In the genomic region with DNA sequence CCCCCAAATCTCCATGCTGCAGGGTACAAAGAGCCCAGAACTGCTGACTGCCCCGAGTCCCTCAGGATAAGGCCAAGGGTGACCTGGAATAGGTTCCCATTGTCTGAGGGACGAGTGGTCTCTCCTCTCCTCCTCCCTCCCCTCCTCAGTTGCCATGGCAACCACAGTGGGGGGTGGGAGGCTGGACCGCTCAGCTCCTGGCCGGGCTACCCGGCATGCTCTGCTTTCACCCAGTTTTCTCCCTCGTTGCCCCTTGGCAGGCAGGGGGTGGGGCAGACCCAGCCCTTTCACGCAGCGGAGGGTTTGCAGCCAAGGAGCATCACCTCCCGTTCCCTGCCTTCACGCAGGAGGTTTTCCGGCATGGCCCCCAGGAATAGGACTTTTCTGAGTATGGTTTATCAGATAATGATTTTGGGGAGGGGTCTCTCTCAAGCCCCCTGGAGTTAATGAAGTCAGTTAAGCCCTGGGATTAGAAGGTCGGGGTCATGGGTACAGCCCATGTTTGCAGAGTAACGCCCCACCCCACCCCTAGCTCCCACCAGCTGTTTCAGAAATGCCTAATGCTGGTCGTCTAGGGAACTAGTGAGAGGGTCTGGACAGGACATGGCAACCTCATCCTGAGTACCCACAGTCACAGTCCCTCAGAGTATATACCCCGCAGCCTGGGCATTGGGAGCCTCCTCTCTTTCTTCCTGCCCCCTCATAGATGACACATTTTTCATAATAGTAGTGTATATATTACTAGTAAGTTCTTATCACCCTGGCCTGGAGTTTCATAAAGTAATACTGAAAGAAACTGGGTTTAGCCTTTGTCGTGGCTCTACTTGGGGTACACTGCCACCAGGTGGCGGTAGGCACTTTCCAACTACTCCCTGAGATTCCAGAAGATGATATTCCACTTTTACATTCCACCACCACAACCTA, we compare ENCODE assay signal across 8 cellular contexts. TPM values are rescaled to one million over a fixed set of nuclear protein-coding genes. Genes with fewer than 3 reads are reported as not detected.
DNase-seq lines count a peak whose midpoint lies in the region; ATAC-seq and TF ChIP-seq lines count a peak whose summit lies in the region.

No MANE protein-coding gene starts in this region.

- POLR2A ChIA-PET in AG04449 (lab: Yijun Ruan, JAX) = interaction anchor here (0.8 kb wide), 1 partner anchor 28 kb away, joined by 3 read pairs; no protein-coding TSS in a partner anchor

- peaks cover 0 to 69% (median 0%) of the 10 kb centered on the region in 7 donors for H3K27me3 ChIP-seq in spleen (replicated peaks in 1 of 7)

- no peak overlapping the region for H3K27ac Mint-ChIP-seq in activated T-helper 17 cell treated with anti-CD3 and anti-CD28 coated beads, Interleukin-2, amount 50 U/mL, for 72 hours

- H3K36me3 Mint-ChIP-seq in activated T-helper 17 cell treated with anti-CD3 and anti-CD28 coated beads, Interleukin-2, amount 50 U/mL, for 72 hours (ENCODE audit: low read depth) = no peaks in the 10 kb centered on the region

- CTCF ChIA-PET in AG04449 (lab: Yijun Ruan, JAX) = interaction anchor here (0.7 to 13.3 kb wide), 24 partner anchors 10 to 291 kb away, joined by 3 to 307 read pairs (median 5); no protein-coding TSS in a partner anchor

- no peak overlapping the region for H3K27ac ChIP-seq in spleen

- H3K36me3 ChIP-seq in spleen = no peaks in the 10 kb centered on the region

- H3K4me3 Mint-ChIP-seq in activated T-helper 17 cell treated with anti-CD3 and anti-CD28 coated beads, Interleukin-2, amount 50 U/mL, for 72 hours = no peak overlapping the region

- ATAC-seq in activated T-helper 17 cell treated with anti-CD3 and anti-CD28 coated beads, Interleukin-2, amount 50 U/mL, for 72 hours (replicated peaks) = peak; percentile 97
- ATAC-seq in HG02973 (IDR thresholded peaks at IDR 0.05; ENCODE audit: unreplicated experiment) (no peak), HG02610 (IDR thresholded peaks at IDR 0.05; ENCODE audit: unreplicated experiment) (no peak)

- TF ChIP-seq CTCF in AG04449 (IDR thresholded peaks at IDR 0.05; ENCODE audit: insufficient read depth, low read length, missing control alignments) (peak; percentile 75), spleen (IDR thresholded peaks at IDR 0.05 in 8 of 11, conservative IDR thresholded peaks at IDR 0.05 in 3 of 11) (peak in 8 of 11 experiments; percentile 32 to 72 (median 56))

- H3K9me3 ChIP-seq in spleen = no peaks in the 10 kb centered on the region

- H3K4me1 Mint-ChIP-seq in activated T-helper 17 cell treated with anti-CD3 and anti-CD28 coated beads, Interleukin-2, amount 50 U/mL, for 72 hours = no peaks in the 10 kb centered on the region

- H3K4me3 ChIP-seq in AG04449 (ENCODE audit: low read depth, low read length) (no peak overlapping the region), spleen (no peak overlapping the region)

- intact Hi-C loops in spleen (cut with DNase I; ENCODE audit: low total_unique reads) = no loop called here

- no peak for TF ChIP-seq POLR2A in spleen (IDR thresholded peaks at IDR 0.05)

- H3K27me3 Mint-ChIP-seq in activated T-helper 17 cell treated with anti-CD3 and anti-CD28 coated beads, Interleukin-2, amount 50 U/mL, for 72 hours = peaks cover 41% of the 10 kb centered on the region

- 14 to 18% (median 16%) methylated on average over 12 to 17 of the region's 17 CpGs for WGBS in spleen, 5 donors

- no peaks in the 10 kb centered on the region for H3K9me3 Mint-ChIP-seq in activated T-helper 17 cell treated with anti-CD3 and anti-CD28 coated beads, Interleukin-2, amount 50 U/mL, for 72 hours

- H3K4me1 ChIP-seq in spleen = no peaks in the 10 kb centered on the region

- peak; percentile 7 for DNase-seq in AG04449 (ENCODE audit: low read depth, low spot score)
- DNase-seq in GM03348 (ENCODE audit: low spot score) = peak; percentile 85
- peak; percentile 16 for DNase-seq in NCI-H1694 treated with DMSO at 0.1 percent for 48 hours (lab: John Stamatoyannopoulos, UW)
- peak in 30 of 51 donors; percentile 6 to 64 (median 28) for DNase-seq in hypothalamus (lab: John Stamatoyannopoulos, UW)
- DNase-seq in spleen = no peak

RNA-seq across cellular contexts. Expression of gene C1QB, which starts 20.7 kb away (rescaled TPM):
- not detected for total RNA-seq in activated T-helper 17 cell treated with anti-CD3 and anti-CD28 coated beads, Interleukin-2, amount 50 U/mL, for 72 hours
- 1,000 to 10,000 TPM; 1,098 to 3,817 (median 2,128) TPM for total RNA-seq in spleen
- polyA plus RNA-seq in spleen = 100 to 1,000 TPM; 225 to 496 (median 490) TPM

RNA-seq across cellular contexts. Expression of gene C1QC, which starts 30.3 kb away (rescaled TPM):
- not detected for total RNA-seq in activated T-helper 17 cell treated with anti-CD3 and anti-CD28 coated beads, Interleukin-2, amount 50 U/mL, for 72 hours
- 1,000 to 10,000 TPM in 5 of 7 donors, 100 to 1,000 TPM in 2; 919 to 1,691 (median 1,278) TPM for total RNA-seq in spleen
- 100 to 1,000 TPM in 2 of 3 donors, 10 to 100 TPM in 1; 98.7 to 283 (median 276) TPM for polyA plus RNA-seq in spleen

RNA-seq across cellular contexts. Expression of gene EPHB2, which starts 36.9 kb away (rescaled TPM):
- total RNA-seq in activated T-helper 17 cell treated with anti-CD3 and anti-CD28 coated beads, Interleukin-2, amount 50 U/mL, for 72 hours = under 1 TPM in 1 of 2 donors, not detected in 1; 0.04 TPM
- total RNA-seq in spleen = 1 to 10 TPM; 2.5 to 9.3 (median 7.3) TPM
- polyA plus RNA-seq in spleen = 1 to 10 TPM in 2 of 3 donors, under 1 TPM in 1; 0.67 to 2.0 (median 1.3) TPM

RNA-seq across cellular contexts. Expression of gene C1QA, which starts 37.3 kb away (rescaled TPM):
- not detected for total RNA-seq in activated T-helper 17 cell treated with anti-CD3 and anti-CD28 coated beads, Interleukin-2, amount 50 U/mL, for 72 hours
- 1,000 to 10,000 TPM in 3 of 7 donors, 100 to 1,000 TPM in 4; 643 to 1,485 (median 980) TPM for total RNA-seq in spleen
- polyA plus RNA-seq in spleen = 100 to 1,000 TPM; 296 to 658 (median 579) TPM

Comparison
In these comparisons a context has a peak if more than half of its experiments do, and no peak if none do; other contexts are left out.
1. RNA of gene C1QB, which starts 20.7 kb away (total RNA-seq): 1,098 to 3,817 TPM in spleen; not detected in activated T-helper 17 cell treated with anti-CD3 and anti-CD28 coated beads, Interleukin-2, amount 50 U/mL, for 72 hours; every median in the first group is over 1,000 times any median in the second.
2. RNA of gene C1QC, which starts 30.3 kb away (total RNA-seq): 919 to 1,691 TPM in spleen; not detected in activated T-helper 17 cell treated with anti-CD3 and anti-CD28 coated beads, Interleukin-2, amount 50 U/mL, for 72 hours; every median in the first group is over 100 times any median in the second.